ENCODE assay signal across 9 cellular contexts in genomic region chr14:88492272-88493089, GRCh38.
DNase-seq lines count a peak whose midpoint lies in the region; ATAC-seq and TF ChIP-seq lines count a peak whose summit lies in the region.
"Had no signal": no experiment of that assay in that cellular context is flagged by ENCODE, and none has a peak within 500 bp of the region (broad histone marks: within the 10 kb centered on the region; RNA-seq: fewer than 3 reads in every experiment).

No MANE protein-coding gene starts in this region.

- no peak overlapping the region for H3K23ac ChIP-seq in trophoblast cell (ENCODE audit: low read length)

- ATAC-seq in aorta (ENCODE audit: low FRiP score) = peak; percentile 89

- H2BK12ac ChIP-seq in trophoblast cell (ENCODE audit: low read length) = no peak overlapping the region

- H4K8ac ChIP-seq in trophoblast cell (ENCODE audit: low read depth, low read length) = no peak overlapping the region

- H3K18ac ChIP-seq in trophoblast cell (ENCODE audit: low read length) = no peak overlapping the region

- intact Hi-C loops in aorta (cut with DNase I) = loop anchor here (2.0 to 5.0 kb wide), 2 partner anchors 60 to 70 kb away; partner anchors contain the start of gene ZC3H14 (in 1 of the 2)

- no peaks in the 10 kb centered on the region for H3K36me3 ChIP-seq in MG63
- peaks cover 26% of the 10 kb centered on the region for H3K36me3 ChIP-seq in SJCRH30
- H3K36me3 ChIP-seq in trophoblast cell (ENCODE audit: control insufficient read depth in 1 of 2, insufficient read depth in 2 of 2, low read length in 2 of 2) = peaks cover 37 to 46% of the 10 kb centered on the region in 2 experiments
- H3K36me3 ChIP-seq in aorta (ENCODE audit: control insufficient read depth in 1 of 2, insufficient read depth in 2 of 2, low read length in 1 of 2) = peaks cover 0 to 8% of the 10 kb centered on the region in 2 donors

- H3K27me3 ChIP-seq in MG63 = no peaks in the 10 kb centered on the region
- no peaks in the 10 kb centered on the region for H3K27me3 ChIP-seq in SJCRH30
- H3K27me3 ChIP-seq in trophoblast cell (ENCODE audit: insufficient read depth, low read length) = no peaks in the 10 kb centered on the region
- H3K27me3 ChIP-seq in aorta (ENCODE audit: control insufficient read depth in 1 of 2, insufficient read depth in 2 of 2, low read length in 1 of 2) = no peaks in the 10 kb centered on the region

- H3K4me2 ChIP-seq in trophoblast cell (ENCODE audit: low read length) = no peak overlapping the region

- no peaks in the 10 kb centered on the region for H3K4me1 Mint-ChIP-seq in activated naive CD4-positive, alpha-beta T cell treated with anti-CD3 and anti-CD28 coated beads, Interleukin-2, amount 10 ng/mL, durations not matched to agents 7 days and 5 days

- H2BK120ac ChIP-seq in trophoblast cell (ENCODE audit: insufficient read depth, low read length, poor library complexity) = no peak overlapping the region

- no peak overlapping the region for H4K91ac ChIP-seq in trophoblast cell (ENCODE audit: low read depth, low read length)

- peak; percentile 80 for DNase-seq in GM12865 (ENCODE audit: low read depth)
- DNase-seq in HCEC 1CT = peak; percentile 68
- DNase-seq in MG63 = peak; percentile 11
- peak; percentile 65 to 82 for DNase-seq in SJCRH30
- peak; percentile 76 for DNase-seq in activated naive CD4-positive, alpha-beta T cell treated with anti-CD3 and anti-CD28 coated beads, Interleukin-2, amount 10 ng/mL, durations not matched to agents 7 days and 5 days
- peak; percentile 80 for DNase-seq in glomerular visceral epithelial cell (ENCODE audit: extremely low spot score)
- peak; percentile 65 to 91 for DNase-seq in trophoblast cell
- peak in 1 of 2 donors; percentile 51 for DNase-seq in aorta

- no peak overlapping the region for H4K12ac ChIP-seq in trophoblast cell (ENCODE audit: low read depth, low read length)

- H3K14ac ChIP-seq in trophoblast cell (ENCODE audit: low read length) = no peak overlapping the region

- WGBS in trophoblast cell (ENCODE audit: extremely low coverage, insufficient coverage, insufficient read length) = no CpG with 5 or more reads among the region's 12 CpGs
- 52 to 53% methylated on average over 12 of the region's 12 CpGs for WGBS in aorta, 2 donors

- no peak overlapping the region for H2AFZ ChIP-seq in trophoblast cell (ENCODE audit: insufficient read depth, low read length, poor library complexity)

- no peak overlapping the region for H3K9ac ChIP-seq in trophoblast cell (ENCODE audit: low read length)

- H3K4me1 ChIP-seq in SJCRH30 = no peaks in the 10 kb centered on the region
- H3K4me1 ChIP-seq in trophoblast cell (ENCODE audit: control insufficient read depth in 1 of 2, insufficient read depth in 2 of 2, low read length in 2 of 2) = peaks cover 0 to 2% of the 10 kb centered on the region in 2 experiments
- H3K4me1 ChIP-seq in aorta (ENCODE audit: control insufficient read depth in 1 of 2, insufficient read depth in 2 of 2, low read length in 2 of 2) = no peaks in the 10 kb centered on the region

- no peak overlapping the region for H2BK5ac ChIP-seq in trophoblast cell (ENCODE audit: low read depth, low read length, poor library complexity)

- H3K27me3 Mint-ChIP-seq in activated naive CD4-positive, alpha-beta T cell treated with anti-CD3 and anti-CD28 coated beads, Interleukin-2, amount 10 ng/mL, durations not matched to agents 7 days and 5 days = peaks cover 9% of the 10 kb centered on the region

- TF ChIP-seq CTCF in GM12865 (IDR thresholded peaks at IDR 0.05; ENCODE audit: insufficient read depth, low read depth, low read length, missing control alignments) = peak; percentile 80

- H3K4me3 ChIP-seq in GM12865 (ENCODE audit: low read depth, low read length) (no peak overlapping the region), MG63 (no peak overlapping the region), SJCRH30 (no peak overlapping the region), trophoblast cell (ENCODE audit: low read depth, low read length) (no peak overlapping the region), aorta (ENCODE audit: low read length in 2 of 2) (no peak overlapping the region)
- H3K4me3 ChIP-seq: skin epidermis had no signal

- no peak overlapping the region for H3K4me3 Mint-ChIP-seq in activated naive CD4-positive, alpha-beta T cell treated with anti-CD3 and anti-CD28 coated beads, Interleukin-2, amount 10 ng/mL, durations not matched to agents 7 days and 5 days

- H3K27ac Mint-ChIP-seq in activated naive CD4-positive, alpha-beta T cell treated with anti-CD3 and anti-CD28 coated beads, Interleukin-2, amount 10 ng/mL, durations not matched to agents 7 days and 5 days = no peak overlapping the region

- no peaks in the 10 kb centered on the region for H3K36me3 Mint-ChIP-seq in activated naive CD4-positive, alpha-beta T cell treated with anti-CD3 and anti-CD28 coated beads, Interleukin-2, amount 10 ng/mL, durations not matched to agents 7 days and 5 days

- CTCF ChIA-PET in activated naive CD4-positive, alpha-beta T cell treated with anti-CD3 and anti-CD28 coated beads, Interleukin-2, amount 10 ng/mL, durations not matched to agents 7 days and 5 days (lab: Charles Lee) = interaction anchor here (1.3 to 2.9 kb wide), 4 partner anchors 10 to 375 kb away, joined by 3 to 15 read pairs (median 5); no protein-coding TSS in a partner anchor

- H3K79me2 ChIP-seq in trophoblast cell (ENCODE audit: control insufficient read depth, insufficient read depth, low read length, poor library complexity) = no peaks in the 10 kb centered on the region

- no peak overlapping the region for H3K27ac ChIP-seq in SJCRH30
- H3K27ac ChIP-seq in trophoblast cell (ENCODE audit: low read depth, low read length) = no peak overlapping the region
- no peak overlapping the region for H3K27ac ChIP-seq in aorta (ENCODE audit: low read depth in 1 of 2, low read length in 2 of 2)
- H3K27ac ChIP-seq: skin epidermis had no signal

- no peaks in the 10 kb centered on the region for H3K9me3 Mint-ChIP-seq in activated naive CD4-positive, alpha-beta T cell treated with anti-CD3 and anti-CD28 coated beads, Interleukin-2, amount 10 ng/mL, durations not matched to agents 7 days and 5 days

- H3K9me3 ChIP-seq in MG63 (no peaks in the 10 kb centered on the region), SJCRH30 (replicated peaks) (no peaks in the 10 kb centered on the region), trophoblast cell (ENCODE audit: insufficient read depth, low read depth, low read length) (no peaks in the 10 kb centered on the region), aorta (ENCODE audit: control insufficient read depth, low read length) (no peaks in the 10 kb centered on the region)

- H3K4ac ChIP-seq in trophoblast cell (ENCODE audit: low read depth, low read length) = no peak overlapping the region

- H2AK5ac ChIP-seq in trophoblast cell (ENCODE audit: low read length) = no peak overlapping the region

- H3K79me1 ChIP-seq in trophoblast cell (ENCODE audit: low read length) = peaks cover 4% of the 10 kb centered on the region
